In the genomic region with DNA sequence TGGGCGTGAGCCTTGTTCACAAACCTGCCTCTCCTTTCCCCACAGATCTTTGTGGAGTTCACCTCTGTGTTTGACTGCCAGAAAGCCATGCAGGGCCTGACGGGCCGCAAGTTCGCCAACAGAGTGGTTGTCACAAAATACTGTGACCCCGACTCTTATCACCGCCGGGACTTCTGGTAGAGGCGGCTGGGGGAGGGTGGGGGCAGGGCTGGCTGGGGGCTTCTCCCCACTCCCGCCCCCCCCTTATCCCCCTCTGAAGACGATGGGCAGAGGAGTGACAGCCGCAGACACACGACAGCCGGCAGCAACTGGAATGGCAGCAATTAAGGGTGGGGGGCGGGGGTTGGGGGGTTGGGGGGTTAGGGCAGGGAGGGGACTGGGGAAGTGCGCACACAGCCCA, we compare ENCODE assay signal across 12 cellular contexts. TPM values are rescaled to one million over a fixed set of nuclear protein-coding genes. Genes with fewer than 3 reads are reported as not detected.
A peak's percentile ranks its signal among the peaks of the same experiment; 100 is the strongest.
DNase-seq lines count a peak whose midpoint lies in the region; ATAC-seq, FAIRE-seq and TF ChIP-seq lines count a peak whose summit lies in the region.
"Had no signal": no experiment of that assay in that cellular context is flagged by ENCODE, and none has a peak within 500 bp of the region (broad histone marks: within the 10 kb centered on the region; RNA-seq: fewer than 3 reads in every experiment).

No MANE protein-coding gene starts in this region.

- CTCF ChIA-PET in HepG2 (lab: Yijun Ruan, JAX; ENCODE audit: low intra/inter-chr PET ratio, low total read pairs): no interaction called here

- WGBS in HepG2 (ENCODE audit: low lambda C conversion rate): 96% methylated on average over 13 of the region's 15 CpGs
- 68% methylated on average over 7 of the region's 15 CpGs for WGBS in right lobe of liver (ENCODE audit: insufficient coverage, low coverage, low lambda C conversion rate, missing lambda C conversion rate)

- in situ Hi-C loops in HepG2 (cut with HindIII; ENCODE audit: extremely low pct_ligation_motif_present, low pct_unique_long_range_greater_than_20kb): no loop called here

- TF ChIP-seq CTCF in HepG2 (CRISPR knock-in tag; IDR thresholded peaks at IDR 0.05) (no peak), right lobe of liver (IDR thresholded peaks at IDR 0.05) (no peak), VCaP (conservative IDR thresholded peaks at IDR 0.05) (no peak), fibroblast of lung (conservative IDR thresholded peaks at IDR 0.05 in 1 of 2, IDR thresholded peaks at IDR 0.05 in 1 of 2; ENCODE audit: low read depth in 1 of 2, low read length in 2 of 2) (no peak), type B pancreatic cell (conservative IDR thresholded peaks at IDR 0.05) (no peak)

- H4K20me1 ChIP-seq in HepG2 (ENCODE audit: insufficient read depth, low read length) (peaks cover 28% of the 10 kb centered on the region), fibroblast of lung (ENCODE audit: control insufficient read depth, extremely low read depth, insufficient read depth, low read length) (peaks cover 4% of the 10 kb centered on the region)

- H3K4me1 Mint-ChIP-seq in type B pancreatic cell (ENCODE audit: unreplicated experiment): peaks cover 22% of the 10 kb centered on the region

- no peak overlapping the region for H3K27ac ChIP-seq in HepG2 (ENCODE audit: extremely low read length, insufficient read depth, low read length)
- H3K27ac ChIP-seq in right lobe of liver: no peak overlapping the region
- H3K27ac ChIP-seq in VCaP: peak overlapping the region; percentile 95; the same call in 1 of the 2 replicates
- H3K27ac ChIP-seq in fibroblast of lung (ENCODE audit: insufficient read depth, low read length): peak overlapping the region; percentile 76

- TF ChIP-seq EP300 in HepG2 (IDR thresholded peaks at IDR 0.05; ENCODE audit: low read depth in 2 of 2, low read length in 2 of 2) (no peak), HepG2 (CRISPR knock-in tag; IDR thresholded peaks at IDR 0.05; ENCODE audit: borderline replicate concordance) (no peak)

- peak overlapping the region; percentile 69 for H3K4me3 Mint-ChIP-seq in type B pancreatic cell

- H3K36me3 ChIP-seq in HepG2 (replicated peaks in 1 of 2; ENCODE audit: control insufficient read depth in 1 of 2, insufficient read depth in 2 of 2, low read length in 2 of 2) (peaks cover 27 to 48% of the 10 kb centered on the region in 2 experiments; a peak in 4 of 5 replicates), right lobe of liver (peaks cover 10 to 35% (median 15%) of the 10 kb centered on the region in 4 donors), fibroblast of lung (ENCODE audit: control insufficient read depth, insufficient read depth, low read length) (peaks cover 24% of the 10 kb centered on the region)

- no peak for TF ChIP-seq RAD21 in HepG2 (CRISPR knock-in tag; IDR thresholded peaks at IDR 0.05)

- H3K27me3 ChIP-seq in HepG2 (ENCODE audit: control insufficient read depth in 1 of 2, insufficient read depth in 2 of 2, low read length in 2 of 2): no peaks in the 10 kb centered on the region; a peak in 1 of 5 replicates
- H3K27me3 ChIP-seq in right lobe of liver: no peaks in the 10 kb centered on the region
- no peaks in the 10 kb centered on the region for H3K27me3 ChIP-seq in fibroblast of lung (ENCODE audit: control insufficient read depth, insufficient read depth, low read length)

- H3K9ac ChIP-seq in HepG2 (ENCODE audit: insufficient read depth, low read depth, low read length) (0 out of 2 replicates have a peak overlapping the region, but pooled peaks have one; percentile 94), fibroblast of lung (ENCODE audit: insufficient read depth, low read length) (no peak overlapping the region)

- peak overlapping the region; percentile 58; the same call in 1 of the 2 replicates for H3K4me2 ChIP-seq in HepG2 (ENCODE audit: low read depth, low read length)
- H3K4me2 ChIP-seq in fibroblast of lung (ENCODE audit: extremely low read depth, insufficient read depth, low read length): no peak overlapping the region

- H3K27ac Mint-ChIP-seq in type B pancreatic cell: peak overlapping the region; percentile 57

- TF ChIP-seq POLR2A in HepG2 (IDR thresholded peaks at IDR 0.05; ENCODE audit: insufficient read depth in 1 of 2, low read depth in 2 of 2, low read length in 2 of 2): no peak
- TF ChIP-seq POLR2A in right lobe of liver (IDR thresholded peaks at IDR 0.05): no peak

- H3K9me3 Mint-ChIP-seq in type B pancreatic cell: no peaks in the 10 kb centered on the region

- ATAC-seq in HepG2: no peak
- ATAC-seq in right lobe of liver: no peak
- ATAC-seq in HG03378 (IDR thresholded peaks at IDR 0.05; ENCODE audit: unreplicated experiment): no peak

- no peaks in the 10 kb centered on the region for H3K27me3 Mint-ChIP-seq in type B pancreatic cell

- H3K36me3 Mint-ChIP-seq in type B pancreatic cell: peaks cover 4% of the 10 kb centered on the region

- H3K4me1 ChIP-seq in HepG2 (ENCODE audit: insufficient read depth, low read length): peaks cover 34% of the 10 kb centered on the region
- peaks cover 0 to 37% (median 24%) of the 10 kb centered on the region in 4 donors for H3K4me1 ChIP-seq in right lobe of liver
- H3K4me1 ChIP-seq in fibroblast of lung (ENCODE audit: control insufficient read depth, extremely low read depth, insufficient read depth, low read length): peaks cover 6% of the 10 kb centered on the region

- no peaks in the 10 kb centered on the region for H3K9me3 ChIP-seq in HepG2 (ENCODE audit: low read length)
- H3K9me3 ChIP-seq in right lobe of liver: no peaks in the 10 kb centered on the region
- no peaks in the 10 kb centered on the region for H3K9me3 ChIP-seq in fibroblast of lung (ENCODE audit: control insufficient read depth, insufficient read depth, low read depth, low read length)

- FAIRE-seq in HepG2 (lab: Jason Lieb, UNC): no peak
- FAIRE-seq: GM12891 had no signal

- intact Hi-C loops in HepG2 (cut with micrococcal nuclease; ENCODE audit: unreplicated experiment) (no loop called here), right lobe of liver (cut with DNase I) (no loop called here)

- POLR2A ChIA-PET in HepG2 (lab: Yijun Ruan, JAX): interaction anchor here (1.3 to 1.5 kb wide), 2 partner anchors 10 to 19 kb away, joined by 4 to 7 read pairs; a partner anchor contains a TSS

- BruUV-seq in HepG2 (replicated peaks; lab: Mats Ljungman, UMichigan): no TSS peak

- DNase-seq in HepG2 (ENCODE audit: low spot score) (no peak), right lobe of liver (no peak), fibroblast of lung (ENCODE audit: low read depth in 2 of 2) (no peak), type B pancreatic cell (ENCODE audit: extremely low spot score, unreplicated experiment) (no peak), nucleus accumbens (lab: John Stamatoyannopoulos, UW) (no peak), cerebellar nuclear complex (lab: John Stamatoyannopoulos, UW) (no peak)
- DNase-seq: COR-L47; effector CD4-positive, alpha-beta T cell; NCI-H226 had no signal

- H3K4me3 ChIP-seq in HepG2 (replicated peaks in 1 of 3; ENCODE audit: insufficient read depth in 1 of 3, low read depth in 2 of 3, low read length in 3 of 3) (no peak overlapping the region), right lobe of liver (no peak overlapping the region), fibroblast of lung (replicated peaks in 1 of 4; ENCODE audit: control extremely low read depth in 1 of 4, insufficient read depth in 1 of 4, low read depth in 3 of 4, low read length in 4 of 4) (no peak overlapping the region)

- H3K79me2 ChIP-seq in HepG2 (ENCODE audit: insufficient read depth, low read length) (peaks cover 68% of the 10 kb centered on the region), fibroblast of lung (ENCODE audit: control insufficient read depth, insufficient read depth, low read length) (peaks cover 79% of the 10 kb centered on the region)

- H2AFZ ChIP-seq in HepG2 (ENCODE audit: low read length) (no peak overlapping the region), fibroblast of lung (ENCODE audit: low read length) (no peak overlapping the region)

RNA-seq across cellular contexts. Expression of a gene that starts 1.1 kb away (rescaled TPM):
- total RNA-seq in HepG2 (2016; rRNA removed; fragmentation: Illumina TruSeq; extraction: Trizol): 28.9 and 32.6 TPM in 2 replicates
- 52.8 and 53.7 TPM in 2 replicates for total RNA-seq in HepG2 (2016; cell fraction: cytosol; rRNA removed; fragmentation: Illumina TruSeq; extraction: Trizol; ENCODE audit: low read depth)
- 25.9 and 29.9 TPM in 2 replicates for total RNA-seq in HepG2 (2016; cell fraction: insoluble cytoplasmic fraction; rRNA removed; fragmentation: Illumina TruSeq; extraction: Trizol)
- total RNA-seq in HepG2 (2016; cell fraction: membrane; rRNA removed; fragmentation: Illumina TruSeq; extraction: Trizol): 128 and 129 TPM in 2 replicates
- 16.4 and 20.8 TPM in 2 replicates for total RNA-seq in HepG2 (2016; cell fraction: nucleus; rRNA removed; fragmentation: Illumina TruSeq; extraction: Trizol)
- 31.7 and 43.7 TPM in 2 replicates for polyA plus RNA-seq in HepG2 (2011; rRNA removed)
- 46.0 and 71.9 TPM in 2 replicates for polyA plus RNA-seq in HepG2 (2011; cell fraction: cytosol; rRNA removed)
- 59.6 and 61.3 TPM in 2 replicates for polyA plus RNA-seq in HepG2 (2011; cell fraction: nucleus; rRNA removed)
- polyA plus RNA-seq in HepG2 (2012): 69.9 and 79.8 TPM in 2 replicates
- 193 and 205 TPM in 2 replicates for polyA plus RNA-seq in HepG2 (2016; cell fraction: cytosol; fragmentation: Illumina TruSeq; extraction: Trizol; ENCODE audit: low read depth)
- 64.3 and 84.2 TPM in 2 replicates for polyA plus RNA-seq in HepG2 (2016; cell fraction: insoluble cytoplasmic fraction; fragmentation: Illumina TruSeq; extraction: Trizol; ENCODE audit: low read depth)
- polyA plus RNA-seq in HepG2 (2016; cell fraction: membrane; fragmentation: Illumina TruSeq; extraction: Trizol; ENCODE audit: low read depth): 245 and 288 TPM in 2 replicates
- polyA plus RNA-seq in HepG2 (2016; cell fraction: nucleus; fragmentation: Illumina TruSeq; extraction: Trizol; ENCODE audit: insufficient read depth, low read depth): 57.0 and 57.7 TPM in 2 replicates
- polyA minus RNA-seq in HepG2 (2011; rRNA and poly(A)+ RNA removed; ENCODE audit: low replicate concordance): 37.6 and 70.9 TPM in 2 replicates
- 66.7 and 69.6 TPM in 2 replicates for polyA minus RNA-seq in HepG2 (2011; cell fraction: cytosol; rRNA and poly(A)+ RNA removed)
- polyA minus RNA-seq in HepG2 (2011; cell fraction: nucleus; rRNA and poly(A)+ RNA removed): 14.3 and 14.4 TPM in 2 replicates
- 100 to 1,000 TPM in 5 of 6 experiments, 10 to 100 TPM in 1; 88.9 to 162 (median 107) TPM for total RNA-seq in right lobe of liver
- 16.2 and 47.1 TPM in 2 replicates for total RNA-seq in fibroblast of lung
- 48.6 and 81.8 TPM in 2 replicates for polyA plus RNA-seq in fibroblast of lung
- polyA plus RNA-seq in fibroblast of lung (2012): 112 and 185 TPM in 2 replicates
- 66.8 and 76.3 TPM in 2 replicates for polyA minus RNA-seq in fibroblast of lung (ENCODE audit: low replicate concordance)
- 121 and 127 TPM in 2 replicates for total RNA-seq in type B pancreatic cell (ENCODE audit: low replicate concordance)

RNA-seq across cellular contexts. Expression of a gene that starts 19.1 kb away (rescaled TPM):
- 124 and 127 TPM in 2 replicates for total RNA-seq in HepG2 (2016; rRNA removed; fragmentation: Illumina TruSeq; extraction: Trizol)
- total RNA-seq in HepG2 (2016; cell fraction: cytosol; rRNA removed; fragmentation: Illumina TruSeq; extraction: Trizol; ENCODE audit: low read depth): 22.0 and 23.9 TPM in 2 replicates
- total RNA-seq in HepG2 (2016; cell fraction: insoluble cytoplasmic fraction; rRNA removed; fragmentation: Illumina TruSeq; extraction: Trizol): 117 and 129 TPM in 2 replicates
- 34.1 and 39.9 TPM in 2 replicates for total RNA-seq in HepG2 (2016; cell fraction: membrane; rRNA removed; fragmentation: Illumina TruSeq; extraction: Trizol)
- 67.4 and 78.0 TPM in 2 replicates for total RNA-seq in HepG2 (2016; cell fraction: nucleus; rRNA removed; fragmentation: Illumina TruSeq; extraction: Trizol)
- polyA plus RNA-seq in HepG2 (2011; rRNA removed): 84.3 and 116 TPM in 2 replicates
- polyA plus RNA-seq in HepG2 (2011; cell fraction: cytosol; rRNA removed): 64.9 and 87.3 TPM in 2 replicates
- 388 and 484 TPM in 2 replicates for polyA plus RNA-seq in HepG2 (2011; cell fraction: nucleus; rRNA removed)
- 86.8 and 111 TPM in 2 replicates for polyA plus RNA-seq in HepG2 (2012)
- 10.3 TPM in 2 replicates for polyA plus RNA-seq in HepG2 (2016; cell fraction: cytosol; fragmentation: Illumina TruSeq; extraction: Trizol; ENCODE audit: low read depth)
- 146 and 162 TPM in 2 replicates for polyA plus RNA-seq in HepG2 (2016; cell fraction: insoluble cytoplasmic fraction; fragmentation: Illumina TruSeq; extraction: Trizol; ENCODE audit: low read depth)
- polyA plus RNA-seq in HepG2 (2016; cell fraction: membrane; fragmentation: Illumina TruSeq; extraction: Trizol; ENCODE audit: low read depth): 21.2 and 21.5 TPM in 2 replicates
- 178 and 182 TPM in 2 replicates for polyA plus RNA-seq in HepG2 (2016; cell fraction: nucleus; fragmentation: Illumina TruSeq; extraction: Trizol; ENCODE audit: insufficient read depth, low read depth)
- polyA minus RNA-seq in HepG2 (2011; rRNA and poly(A)+ RNA removed; ENCODE audit: low replicate concordance): 124 and 144 TPM in 2 replicates
- 41.7 and 55.9 TPM in 2 replicates for polyA minus RNA-seq in HepG2 (2011; cell fraction: cytosol; rRNA and poly(A)+ RNA removed)
- polyA minus RNA-seq in HepG2 (2011; cell fraction: nucleus; rRNA and poly(A)+ RNA removed): 60.4 and 76.0 TPM in 2 replicates
- 10 to 100 TPM; 55.1 to 75.6 (median 63.5) TPM for total RNA-seq in right lobe of liver
- total RNA-seq in fibroblast of lung: 66.8 and 84.1 TPM in 2 replicates
- 53.5 and 93.3 TPM in 2 replicates for polyA plus RNA-seq in fibroblast of lung
- 114 and 197 TPM in 2 replicates for polyA plus RNA-seq in fibroblast of lung (2012)
- polyA minus RNA-seq in fibroblast of lung (ENCODE audit: low replicate concordance): 121 and 206 TPM in 2 replicates
- 170 and 232 TPM in 2 replicates for total RNA-seq in type B pancreatic cell (ENCODE audit: low replicate concordance)

RNA-seq across cellular contexts. Expression of a gene that starts 25.9 kb away (rescaled TPM):
- total RNA-seq in HepG2 (2016; rRNA removed; fragmentation: Illumina TruSeq; extraction: Trizol): 7.0 and 8.8 TPM in 2 replicates
- total RNA-seq in HepG2 (2016; cell fraction: cytosol; rRNA removed; fragmentation: Illumina TruSeq; extraction: Trizol; ENCODE audit: low read depth): 10.8 and 12.3 TPM in 2 replicates
- total RNA-seq in HepG2 (2016; cell fraction: insoluble cytoplasmic fraction; rRNA removed; fragmentation: Illumina TruSeq; extraction: Trizol): 4.5 and 9.6 TPM in 2 replicates
- 15.2 and 19.5 TPM in 2 replicates for total RNA-seq in HepG2 (2016; cell fraction: membrane; rRNA removed; fragmentation: Illumina TruSeq; extraction: Trizol)
- 4.3 and 4.4 TPM in 2 replicates for total RNA-seq in HepG2 (2016; cell fraction: nucleus; rRNA removed; fragmentation: Illumina TruSeq; extraction: Trizol)
- 4.7 and 6.2 TPM in 2 replicates for polyA plus RNA-seq in HepG2 (2011; rRNA removed)
- polyA plus RNA-seq in HepG2 (2011; cell fraction: cytosol; rRNA removed): 3.2 and 6.1 TPM in 2 replicates
- polyA plus RNA-seq in HepG2 (2011; cell fraction: nucleus; rRNA removed): 12.9 and 13.3 TPM in 2 replicates
- 4.6 and 4.9 TPM in 2 replicates for polyA plus RNA-seq in HepG2 (2012)
- polyA plus RNA-seq in HepG2 (2016; cell fraction: cytosol; fragmentation: Illumina TruSeq; extraction: Trizol; ENCODE audit: low read depth): 17.8 and 22.3 TPM in 2 replicates
- 10.6 and 16.4 TPM in 2 replicates for polyA plus RNA-seq in HepG2 (2016; cell fraction: insoluble cytoplasmic fraction; fragmentation: Illumina TruSeq; extraction: Trizol; ENCODE audit: low read depth)
- polyA plus RNA-seq in HepG2 (2016; cell fraction: membrane; fragmentation: Illumina TruSeq; extraction: Trizol; ENCODE audit: low read depth): 23.8 and 25.2 TPM in 2 replicates
- polyA plus RNA-seq in HepG2 (2016; cell fraction: nucleus; fragmentation: Illumina TruSeq; extraction: Trizol; ENCODE audit: insufficient read depth, low read depth): 20.2 and 22.7 TPM in 2 replicates
- polyA minus RNA-seq in HepG2 (2011; rRNA and poly(A)+ RNA removed; ENCODE audit: low replicate concordance): 4.4 and 6.2 TPM in 2 replicates
- polyA minus RNA-seq in HepG2 (2011; cell fraction: cytosol; rRNA and poly(A)+ RNA removed): 1.8 and 3.4 TPM in 2 replicates
- polyA minus RNA-seq in HepG2 (2011; cell fraction: nucleus; rRNA and poly(A)+ RNA removed): 2.2 and 3.9 TPM in 2 replicates
- total RNA-seq in right lobe of liver: 10 to 100 TPM in 3 of 6 experiments, 1 to 10 TPM in 3; 6.1 to 19.7 (median 9.8) TPM
- 8.0 and 10.2 TPM in 2 replicates for total RNA-seq in fibroblast of lung
- polyA plus RNA-seq in fibroblast of lung: 4.5 and 5.9 TPM in 2 replicates
- polyA plus RNA-seq in fibroblast of lung (2012): 8.2 and 16.1 TPM in 2 replicates
- 7.1 and 9.6 TPM in 2 replicates for polyA minus RNA-seq in fibroblast of lung (ENCODE audit: low replicate concordance)
- 16.1 and 18.1 TPM in 2 replicates for total RNA-seq in type B pancreatic cell (ENCODE audit: low replicate concordance)

RNA-seq across cellular contexts. Expression of a gene that starts 30.4 kb away (rescaled TPM):
- total RNA-seq in HepG2 (2016; rRNA removed; fragmentation: Illumina TruSeq; extraction: Trizol): 18.4 and 19.6 TPM in 2 replicates
- 34.0 and 35.7 TPM in 2 replicates for total RNA-seq in HepG2 (2016; cell fraction: cytosol; rRNA removed; fragmentation: Illumina TruSeq; extraction: Trizol; ENCODE audit: low read depth)
- 17.7 and 20.9 TPM in 2 replicates for total RNA-seq in HepG2 (2016; cell fraction: insoluble cytoplasmic fraction; rRNA removed; fragmentation: Illumina TruSeq; extraction: Trizol)
- total RNA-seq in HepG2 (2016; cell fraction: membrane; rRNA removed; fragmentation: Illumina TruSeq; extraction: Trizol): 38.4 and 42.1 TPM in 2 replicates
- 10.8 and 12.4 TPM in 2 replicates for total RNA-seq in HepG2 (2016; cell fraction: nucleus; rRNA removed; fragmentation: Illumina TruSeq; extraction: Trizol)
- 49.5 and 52.6 TPM in 2 replicates for polyA plus RNA-seq in HepG2 (2011; rRNA removed)
- 38.8 and 63.7 TPM in 2 replicates for polyA plus RNA-seq in HepG2 (2011; cell fraction: cytosol; rRNA removed)
- polyA plus RNA-seq in HepG2 (2011; cell fraction: nucleus; rRNA removed): 31.7 and 33.0 TPM in 2 replicates
- polyA plus RNA-seq in HepG2 (2012): 36.3 and 55.4 TPM in 2 replicates
- 26.5 and 29.6 TPM in 2 replicates for polyA plus RNA-seq in HepG2 (2016; cell fraction: cytosol; fragmentation: Illumina TruSeq; extraction: Trizol; ENCODE audit: low read depth)
- 17.0 and 19.4 TPM in 2 replicates for polyA plus RNA-seq in HepG2 (2016; cell fraction: insoluble cytoplasmic fraction; fragmentation: Illumina TruSeq; extraction: Trizol; ENCODE audit: low read depth)
- 31.3 and 37.7 TPM in 2 replicates for polyA plus RNA-seq in HepG2 (2016; cell fraction: membrane; fragmentation: Illumina TruSeq; extraction: Trizol; ENCODE audit: low read depth)
- 21.8 and 23.7 TPM in 2 replicates for polyA plus RNA-seq in HepG2 (2016; cell fraction: nucleus; fragmentation: Illumina TruSeq; extraction: Trizol; ENCODE audit: insufficient read depth, low read depth)
- polyA minus RNA-seq in HepG2 (2011; rRNA and poly(A)+ RNA removed; ENCODE audit: low replicate concordance): 18.8 and 71.6 TPM in 2 replicates
- polyA minus RNA-seq in HepG2 (2011; cell fraction: cytosol; rRNA and poly(A)+ RNA removed): 32.7 and 49.8 TPM in 2 replicates
- polyA minus RNA-seq in HepG2 (2011; cell fraction: nucleus; rRNA and poly(A)+ RNA removed): 8.4 and 9.6 TPM in 2 replicates
- total RNA-seq in right lobe of liver: 1 to 10 TPM; 2.7 to 7.3 (median 5.1) TPM
- total RNA-seq in fibroblast of lung: 33.4 and 40.1 TPM in 2 replicates
- 9.0 and 9.2 TPM in 2 replicates for polyA plus RNA-seq in fibroblast of lung
- 17.5 and 21.5 TPM in 2 replicates for polyA plus RNA-seq in fibroblast of lung (2012)
- 22.9 and 26.9 TPM in 2 replicates for polyA minus RNA-seq in fibroblast of lung (ENCODE audit: low replicate concordance)
- 41.3 and 43.1 TPM in 2 replicates for total RNA-seq in type B pancreatic cell (ENCODE audit: low replicate concordance)

RNA-seq across cellular contexts. Expression of a gene that starts 33.1 kb away (rescaled TPM):
- total RNA-seq in HepG2 (2016; rRNA removed; fragmentation: Illumina TruSeq; extraction: Trizol) (3.0 and 4.4 TPM in 2 replicates), right lobe of liver (10 to 100 TPM in 1 of 6 experiments, 1 to 10 TPM in 5; 5.4 to 11.6 (median 6.5) TPM), fibroblast of lung (3.3 and 4.1 TPM in 2 replicates), type B pancreatic cell (ENCODE audit: low replicate concordance) (28.5 and 37.4 TPM in 2 replicates)
- total RNA-seq in HepG2 (2016; cell fraction: cytosol; rRNA removed; fragmentation: Illumina TruSeq; extraction: Trizol; ENCODE audit: low read depth): 4.9 and 7.2 TPM in 2 replicates
- 1.4 and 3.8 TPM in 2 replicates for total RNA-seq in HepG2 (2016; cell fraction: insoluble cytoplasmic fraction; rRNA removed; fragmentation: Illumina TruSeq; extraction: Trizol)
- total RNA-seq in HepG2 (2016; cell fraction: membrane; rRNA removed; fragmentation: Illumina TruSeq; extraction: Trizol): 6.2 and 8.6 TPM in 2 replicates
- total RNA-seq in HepG2 (2016; cell fraction: nucleus; rRNA removed; fragmentation: Illumina TruSeq; extraction: Trizol): 3.4 and 4.3 TPM in 2 replicates
- polyA plus RNA-seq in HepG2 (2011; rRNA removed) (6.0 and 7.0 TPM in 2 replicates), fibroblast of lung (7.2 and 10.9 TPM in 2 replicates)
- 4.7 and 7.3 TPM in 2 replicates for polyA plus RNA-seq in HepG2 (2011; cell fraction: cytosol; rRNA removed)
- 27.6 and 35.1 TPM in 2 replicates for polyA plus RNA-seq in HepG2 (2011; cell fraction: nucleus; rRNA removed)
- polyA plus RNA-seq in HepG2 (2012): 18.9 and 26.2 TPM in 2 replicates
- polyA plus RNA-seq in HepG2 (2016; cell fraction: cytosol; fragmentation: Illumina TruSeq; extraction: Trizol; ENCODE audit: low read depth): 32.0 and 36.6 TPM in 2 replicates
- polyA plus RNA-seq in HepG2 (2016; cell fraction: insoluble cytoplasmic fraction; fragmentation: Illumina TruSeq; extraction: Trizol; ENCODE audit: low read depth): 11.3 and 16.8 TPM in 2 replicates
- polyA plus RNA-seq in HepG2 (2016; cell fraction: membrane; fragmentation: Illumina TruSeq; extraction: Trizol; ENCODE audit: low read depth): 30.4 and 35.3 TPM in 2 replicates
- polyA plus RNA-seq in HepG2 (2016; cell fraction: nucleus; fragmentation: Illumina TruSeq; extraction: Trizol; ENCODE audit: insufficient read depth, low read depth): 20.0 and 25.7 TPM in 2 replicates
- polyA minus RNA-seq in HepG2 (2011; rRNA and poly(A)+ RNA removed; ENCODE audit: low replicate concordance): 7.9 and 9.8 TPM in 2 replicates
- polyA minus RNA-seq in HepG2 (2011; cell fraction: cytosol; rRNA and poly(A)+ RNA removed): 8.1 and 9.1 TPM in 2 replicates
- 7.1 and 8.8 TPM in 2 replicates for polyA minus RNA-seq in HepG2 (2011; cell fraction: nucleus; rRNA and poly(A)+ RNA removed)
- 43.9 and 54.1 TPM in 2 replicates for polyA plus RNA-seq in fibroblast of lung (2012)
- 59.2 and 75.6 TPM in 2 replicates for polyA minus RNA-seq in fibroblast of lung (ENCODE audit: low replicate concordance)

Comparison
In these comparisons a context has a peak if more than half of its experiments do, and no peak if none do; other contexts are left out.
1. H3K27ac ChIP-seq: peak in VCaP (single experiment) and fibroblast of lung (single experiment); none in HepG2 (single experiment) and right lobe of liver (0 of 3).